In genomic region chr4:56130609-56131150, GRCh38 we compare ENCODE assay signal across 19 cellular contexts.
DNase-seq lines count a peak whose midpoint lies in the region; ATAC-seq and TF ChIP-seq lines count a peak whose summit lies in the region.
"Had no signal": no experiment of that assay in that cellular context is flagged by ENCODE, and none has a peak within 500 bp of the region (broad histone marks: within the 10 kb centered on the region; RNA-seq: fewer than 3 reads in every experiment).

No MANE protein-coding gene starts in this region.

- H3K27me3 ChIP-seq in BLaER1 treated with 17β-estradiol and CSF1 and Interleukin-3, amounts not matched to agents 10 nM and 100 nM = no peaks in the 10 kb centered on the region
- no peaks in the 10 kb centered on the region for H3K27me3 ChIP-seq in GM23338 (ENCODE audit: insufficient read depth)
- H3K27me3 ChIP-seq: cardiac muscle cell, neutrophil, SJCRH30, suprapubic skin had no signal

- no peaks in the 10 kb centered on the region; the same call in 1 of the 2 replicates for H3K9me2 ChIP-seq in GM23338 (ENCODE audit: insufficient read depth)

- H3K27ac ChIP-seq in BLaER1 treated with 17β-estradiol and CSF1 and Interleukin-3, amounts not matched to agents 10 nM and 100 nM = no peak overlapping the region
- H3K27ac ChIP-seq in GM23338 (ENCODE audit: low read depth) = no peak overlapping the region
- H3K27ac ChIP-seq: cardiac muscle cell, neutrophil, SJCRH30, suprapubic skin had no signal

- H2AFZ ChIP-seq in GM23338 = no peak overlapping the region

- no peaks in the 10 kb centered on the region for H4K20me1 ChIP-seq in BLaER1 treated with 17β-estradiol and CSF1 and Interleukin-3, amounts not matched to agents 10 nM and 100 nM
- no peaks in the 10 kb centered on the region for H4K20me1 ChIP-seq in GM23338 (replicated peaks; ENCODE audit: insufficient read depth)

- no peak for TF ChIP-seq CTCF in GM23338 (conservative IDR thresholded peaks at IDR 0.05; ENCODE audit: low read depth in 2 of 2)

- no peak for ATAC-seq in GM23338
- ATAC-seq: activated CD4-positive, alpha-beta T cell treated with anti-CD3 and anti-CD28 coated beads for 36 hours; effector memory CD8-positive, alpha-beta T cell; left colon had no signal

- H3K4me1 ChIP-seq in BLaER1 treated with 17β-estradiol and CSF1 and Interleukin-3, amounts not matched to agents 10 nM and 100 nM = peaks cover 4 to 12% (median 10%) of the 10 kb centered on the region in 10 experiments; a peak in 18 of 20 replicates
- H3K4me1 ChIP-seq in GM23338 (ENCODE audit: insufficient read depth) = no peaks in the 10 kb centered on the region; the same call in 1 of the 2 replicates
- H3K4me1 ChIP-seq: suprapubic skin had no signal

- H3K36me3 Mint-ChIP-seq in GM23338 (ENCODE audit: low read depth) = peaks cover 3% of the 10 kb centered on the region; the same call in 2 of the 3 replicates
- H3K36me3 Mint-ChIP-seq: activated naive CD4-positive, alpha-beta T cell treated with anti-CD3 and anti-CD28 coated beads, Interleukin-2, amount 10 ng/mL, durations not matched to agents 7 days and 5 days had no signal

- no peaks in the 10 kb centered on the region; the same call in 2 of the 3 replicates for H3K9me3 Mint-ChIP-seq in GM23338
- H3K9me3 Mint-ChIP-seq: activated naive CD4-positive, alpha-beta T cell treated with anti-CD3 and anti-CD28 coated beads, Interleukin-2, amount 10 ng/mL, durations not matched to agents 7 days and 5 days; effector memory CD8-positive, alpha-beta T cell had no signal

- H3K4me1 Mint-ChIP-seq in GM23338 = peaks cover 29% of the 10 kb centered on the region; the same call in 2 of the 3 replicates
- H3K4me1 Mint-ChIP-seq: activated CD4-positive, alpha-beta T cell treated with anti-CD3 and anti-CD28 coated beads for 36 hours; activated naive CD4-positive, alpha-beta T cell treated with anti-CD3 and anti-CD28 coated beads, Interleukin-2, amount 10 ng/mL, durations not matched to agents 7 days and 5 days had no signal

- H3K4me3 Mint-ChIP-seq in GM23338 = no peak overlapping the region
- H3K4me3 Mint-ChIP-seq: activated CD4-positive, alpha-beta T cell treated with anti-CD3 and anti-CD28 coated beads for 36 hours; activated naive CD4-positive, alpha-beta T cell treated with anti-CD3 and anti-CD28 coated beads, Interleukin-2, amount 10 ng/mL, durations not matched to agents 7 days and 5 days; effector memory CD8-positive, alpha-beta T cell had no signal

- DNase-seq in GM23338 (ENCODE audit: low spot score) (no peak), NCI-H526 (lab: John Stamatoyannopoulos, UW) (peak; percentile 11 to 45), dermis blood vessel endothelial cell (peak; percentile 23), hippocampal formation (lab: John Stamatoyannopoulos, UW) (no peak), COLO829 (ENCODE audit: low spot score) (no peak), GOT3 (lab: John Stamatoyannopoulos, UW) (no peak)
- DNase-seq: activated CD4-positive, alpha-beta T cell treated with anti-CD3 and anti-CD28 coated beads for 36 hours; activated naive CD4-positive, alpha-beta T cell treated with anti-CD3 and anti-CD28 coated beads, Interleukin-2, amount 10 ng/mL, durations not matched to agents 7 days and 5 days; effector memory CD8-positive, alpha-beta T cell; left colon; NCI-H2171; stimulated activated CD4-positive, alpha-beta T cell treated with anti-CD3 and anti-CD28 coated beads, Interleukin-4, amount 100 ng/mL, for 24 hours; stimulated activated CD8-positive, alpha-beta memory T cell treated with anti-CD3 and anti-CD28 coated beads, Interleukin-4, amount 100 ng/mL, for 48 hours; T-helper 9 cell had no signal

- H3K36me3 ChIP-seq in BLaER1 treated with 17β-estradiol and CSF1 and Interleukin-3, amounts not matched to agents 10 nM and 100 nM = 0 out of 22 replicates have a peak, but pooled peaks cover 0 to 7% (median 0%) of the 10 kb centered on the region in 11 experiments
- H3K36me3 ChIP-seq in GM23338 (ENCODE audit: insufficient read depth) = no peaks in the 10 kb centered on the region
- H3K36me3 ChIP-seq: cardiac muscle cell, neutrophil, SJCRH30, suprapubic skin had no signal

- H3K9me3 ChIP-seq in BLaER1 treated with 17β-estradiol and CSF1 and Interleukin-3, amounts not matched to agents 10 nM and 100 nM (replicated peaks in 1 of 11) = no peaks in the 10 kb centered on the region
- H3K9me3 ChIP-seq: neutrophil, SJCRH30, suprapubic skin had no signal

- H3K4me2 ChIP-seq in BLaER1 treated with 17β-estradiol and CSF1 and Interleukin-3, amounts not matched to agents 10 nM and 100 nM = peak overlapping the region in 6 of 11 experiments; percentile 6 to 48 (median 30); a peak in 8 of 22 replicates
- no peak overlapping the region for H3K4me2 ChIP-seq in GM23338

- no peaks in the 10 kb centered on the region for H3F3A ChIP-seq in GM23338 (replicated peaks; ENCODE audit: low read depth)

- no peaks in the 10 kb centered on the region; the same call in 1 of the 2 replicates for H3K79me2 ChIP-seq in GM23338 (replicated peaks; ENCODE audit: insufficient read depth)

- H3K4me3 ChIP-seq in BLaER1 treated with 17β-estradiol and CSF1 and Interleukin-3, amounts not matched to agents 10 nM and 100 nM = no peak overlapping the region
- no peak overlapping the region for H3K4me3 ChIP-seq in GM23338
- H3K4me3 ChIP-seq: cardiac muscle cell, SJCRH30, suprapubic skin had no signal

- H3K27ac Mint-ChIP-seq in GM23338 = peak overlapping the region; percentile 46; the same call in 1 of the 2 replicates
- H3K27ac Mint-ChIP-seq: activated CD4-positive, alpha-beta T cell treated with anti-CD3 and anti-CD28 coated beads for 36 hours; activated naive CD4-positive, alpha-beta T cell treated with anti-CD3 and anti-CD28 coated beads, Interleukin-2, amount 10 ng/mL, durations not matched to agents 7 days and 5 days; effector memory CD8-positive, alpha-beta T cell had no signal

- no peak overlapping the region for H3K9ac ChIP-seq in BLaER1 treated with 17β-estradiol and CSF1 and Interleukin-3, amounts not matched to agents 10 nM and 100 nM

- H3K27me3 Mint-ChIP-seq in GM23338 (ENCODE audit: insufficient read depth, low read depth, poor library complexity) = no peaks in the 10 kb centered on the region

TF ChIP-seq in GM23338, 12 proteins besides CTCF, POLR2A, EP300 and RAD21 (continues in another document):
- TF ChIP-seq NANOG (IDR thresholded peaks at IDR 0.05; ENCODE audit: borderline replicate concordance) (no peak), EZH2 (IDR thresholded peaks at IDR 0.05; ENCODE audit: low read depth, unreplicated experiment) (no peak), ETS1 (IDR thresholded peaks at IDR 0.05) (no peak), JUNB (IDR thresholded peaks at IDR 0.05; ENCODE audit: unreplicated experiment) (no peak), STAT1 (IDR thresholded peaks at IDR 0.05; ENCODE audit: unreplicated experiment) (no peak), POLR2AphosphoS5 (IDR thresholded peaks at IDR 0.05; ENCODE audit: low read depth) (no peak), REST (IDR thresholded peaks at IDR 0.05; ENCODE audit: unreplicated experiment) (no peak), EZH2phosphoT487 (IDR thresholded peaks at IDR 0.05; ENCODE audit: unreplicated experiment) (no peak)

Comparison
In these comparisons a context has a peak if more than half of its experiments do, and no peak if none do; other contexts are left out.
1. DNase-seq: peak in NCI-H526 (2 of 2) and dermis blood vessel endothelial cell (single experiment); none in GM23338 (single experiment), hippocampal formation (0 of 2), COLO829 (single experiment) and GOT3 (single experiment).